In the genomic region with DNA sequence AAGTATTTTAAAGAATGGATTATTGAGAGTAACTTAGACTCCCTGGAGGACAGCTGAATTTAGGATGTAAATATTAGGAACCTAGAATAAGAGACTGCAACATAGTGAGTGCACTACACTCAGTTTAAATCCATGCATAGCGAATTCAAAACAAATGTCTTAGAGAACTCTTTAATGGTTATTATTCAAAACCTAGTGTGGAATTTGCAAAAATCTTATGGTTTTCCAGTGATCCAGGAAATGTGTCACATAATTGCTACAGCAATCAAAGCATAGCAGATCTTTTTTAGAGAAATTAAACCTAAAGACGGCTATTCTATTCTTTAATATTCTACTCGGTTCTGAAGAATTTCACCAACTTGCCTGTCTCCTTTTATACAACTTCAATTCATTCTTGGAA, we compare ENCODE assay signal across 32 cellular contexts.
"Had no signal": no experiment of that assay in that cellular context is flagged by ENCODE, and none has a peak within 500 bp of the region (broad histone marks: within the 10 kb centered on the region; RNA-seq: fewer than 3 reads in every experiment).

No MANE protein-coding gene starts in this region.

- H3K36me3 ChIP-seq: adrenal gland, brain microvascular endothelial cell, breast epithelium had no signal

- ATAC-seq: activated CD8-positive, alpha-beta T cell treated with anti-CD3 and anti-CD28 coated beads for 36 hours; activated naive CD4-positive, alpha-beta T cell treated with anti-CD3 and anti-CD28 coated beads, Interleukin-2, amount 50 U/mL, for 72 hours; activated T-cell treated with anti-CD3 and anti-CD28 coated beads, Interleukin-2, amount 50 U/mL, for 4 hours; activated T-cell treated with anti-CD3 and anti-CD28 coated beads, Interleukin-2, amount 50 U/mL, for 72 hours; activated T-helper 17 cell treated with anti-CD3 and anti-CD28 coated beads, Interleukin-2, amount 50 U/mL, for 72 hours; body of pancreas had no signal

- H3K27ac ChIP-seq: adrenal gland, body of pancreas, brain microvascular endothelial cell, breast epithelium, VCaP had no signal

- H3K4me3 ChIP-seq: adrenal gland, body of pancreas, breast epithelium had no signal

- DNase-seq: activated B cell treated with CpG ODN at 0.5 μM for 24 hours; activated CD4-positive, alpha-beta memory T cell treated with anti-CD3 and anti-CD28 coated beads for 36 hours; activated CD4-positive, alpha-beta T cell treated with anti-CD3 and anti-CD28 coated beads for 4 hours; activated CD4-positive, alpha-beta T cell treated with anti-CD3 and anti-CD28 coated beads, Interleukin-2, amount 10 ng/mL, durations not matched to agents 24 days and 14 days; activated CD4-positive, alpha-beta T cell treated with anti-CD3 and anti-CD28 coated beads, Interleukin-2, amount 50 U/mL, for 1 hour; activated CD4-positive, alpha-beta T cell treated with anti-CD3 and anti-CD28 coated beads, Interleukin-2, amount 50 U/mL, for 4 hours; activated CD4-positive, CD25-positive, alpha-beta regulatory T cell treated with anti-CD3 and anti-CD28 coated beads, Interleukin-2, amount 50 U/mL, for 72 hours; activated CD8-positive, alpha-beta memory T cell treated with anti-CD3 and anti-CD28 coated beads, Interleukin-2, amount 50 U/mL, for 4 hours; activated CD8-positive, alpha-beta T cell treated with anti-CD3 and anti-CD28 coated beads for 36 hours; activated effector memory CD4-positive, alpha-beta T cell treated with anti-CD3 and anti-CD28 coated beads, Interleukin-2, amount 50 U/mL, for 16 hours; activated gamma-delta T cell treated with Interleukin-2 at 50 U/mL for 16 hours; activated naive CD4-positive, alpha-beta T cell; activated naive CD4-positive, alpha-beta T cell treated with anti-CD3 and anti-CD28 coated beads for 36 hours; activated naive CD4-positive, alpha-beta T cell treated with anti-CD3 and anti-CD28 coated beads, Interleukin-2, amount 50 U/mL, for 16 hours; activated naive CD8-positive, alpha-beta T cell treated with anti-CD3 and anti-CD28 coated beads for 36 hours; activated T-cell treated with anti-CD3 and anti-CD28 coated beads for 4 hours; activated T-cell treated with anti-CD3 and anti-CD28 coated beads, Interleukin-2, amount 50 U/mL, for 1 hour; activated T-cell treated with anti-CD3 and anti-CD28 coated beads, Interleukin-2, amount 50 U/mL, for 4 hours; activated T-cell treated with anti-CD3 and anti-CD28 coated beads, Interleukin-2, amount 50 U/mL, for 72 hours; adrenal gland; amniotic stem cell; aorta; body of pancreas; brain microvascular endothelial cell; central memory CD4-positive, alpha-beta T cell; T-helper 1 cell; T-helper 2 cell; T-helper 9 cell had no signal

- H3K9me3 ChIP-seq: adrenal gland, body of pancreas, breast epithelium had no signal

- H3K27me3 ChIP-seq: adrenal gland, body of pancreas, brain microvascular endothelial cell, breast epithelium had no signal

- H3K4me1 ChIP-seq: adrenal gland, body of pancreas, breast epithelium had no signal
